Comparison of ENCODE assay signal across 15 cellular contexts in genomic region chr9:27473135-27473534, GRCh38. TPM values are rescaled to one million over a fixed set of nuclear protein-coding genes. Genes with fewer than 3 reads are reported as not detected.
A peak's percentile ranks its signal among the peaks of the same experiment; 100 is the strongest.
DNase-seq lines count a peak whose midpoint lies in the region; ATAC-seq and TF ChIP-seq lines count a peak whose summit lies in the region.
"Had no signal": no experiment of that assay in that cellular context is flagged by ENCODE, and none has a peak within 500 bp of the region (broad histone marks: within the 10 kb centered on the region; RNA-seq: fewer than 3 reads in every experiment).

No MANE protein-coding gene starts in this region.

- TF ChIP-seq CTCF in fibroblast of lung (conservative IDR thresholded peaks at IDR 0.05 in 1 of 2, IDR thresholded peaks at IDR 0.05 in 1 of 2; ENCODE audit: low read depth in 1 of 2, low read length in 2 of 2) (no peak), uterus (IDR thresholded peaks at IDR 0.05) (no peak)

- H3K4me2 ChIP-seq in fibroblast of lung (ENCODE audit: extremely low read depth, insufficient read depth, low read length), result no peak overlapping the region

- H3K27ac ChIP-seq in fibroblast of lung (ENCODE audit: insufficient read depth, low read length) (no peak overlapping the region), muscle layer of colon (ENCODE audit: low read depth, low read length) (peak overlapping the region; percentile 57), uterus (peak overlapping the region; percentile 66 to 79)
- H3K27ac ChIP-seq: 22Rv1 had no signal

- H3K9ac ChIP-seq in fibroblast of lung (ENCODE audit: insufficient read depth, low read length) (no peak overlapping the region), muscle layer of colon (ENCODE audit: low read length) (no peak overlapping the region)

- TF ChIP-seq POLR2A in uterus (IDR thresholded peaks at IDR 0.05), result no peak

- no peaks in the 10 kb centered on the region for H3K36me3 ChIP-seq in fibroblast of lung (ENCODE audit: control insufficient read depth, insufficient read depth, low read length)
- H3K36me3 ChIP-seq in muscle layer of colon (ENCODE audit: insufficient read depth, low read length), result no peaks in the 10 kb centered on the region
- no peaks in the 10 kb centered on the region for H3K36me3 ChIP-seq in uterus

- H3K27me3 ChIP-seq in fibroblast of lung (ENCODE audit: control insufficient read depth, insufficient read depth, low read length), result no peaks in the 10 kb centered on the region
- H3K27me3 ChIP-seq in muscle layer of colon (ENCODE audit: control insufficient read depth in 1 of 2, insufficient read depth in 2 of 2, low read length in 2 of 2), result no peaks in the 10 kb centered on the region
- no peaks in the 10 kb centered on the region for H3K27me3 ChIP-seq in uterus

- peak; percentile 10 for DNase-seq in NCI-H146 (lab: John Stamatoyannopoulos, UW)
- DNase-seq in NCI-H146 treated with DMSO at 0.1 percent for 48 hours (lab: John Stamatoyannopoulos, UW; ENCODE audit: unreplicated experiment), result no peak
- peak; percentile 12 to 31 for DNase-seq in fibroblast of lung (ENCODE audit: low read depth in 2 of 2)
- DNase-seq in uterus, result peak; percentile 69 to 74
- DNase-seq: activated CD4-positive, alpha-beta T cell treated with anti-CD3 and anti-CD28 coated beads for 36 hours; activated naive CD8-positive, alpha-beta T cell treated with anti-CD3 and anti-CD28 coated beads, Interleukin-2, amount 50 U/mL, for 24 hours; foreskin melanocyte had no signal

- no peaks in the 10 kb centered on the region for H3K4me1 ChIP-seq in fibroblast of lung (ENCODE audit: control insufficient read depth, extremely low read depth, insufficient read depth, low read length)
- H3K4me1 ChIP-seq in muscle layer of colon (ENCODE audit: insufficient read depth, low read length), result peaks cover 65% of the 10 kb centered on the region
- H3K4me1 ChIP-seq in uterus, result peaks cover 0 to 5% of the 10 kb centered on the region in 2 donors

- intact Hi-C loops in uterus (cut with DNase I; ENCODE audit: low total_unique reads), result no loop called here

- H2AFZ ChIP-seq in fibroblast of lung (ENCODE audit: low read length), result no peak overlapping the region

- H4K20me1 ChIP-seq in fibroblast of lung (ENCODE audit: control insufficient read depth, extremely low read depth, insufficient read depth, low read length), result no peaks in the 10 kb centered on the region

- no peak overlapping the region for H3K4me3 ChIP-seq in fibroblast of lung (replicated peaks in 1 of 4; ENCODE audit: control extremely low read depth in 1 of 4, insufficient read depth in 1 of 4, low read depth in 3 of 4, low read length in 4 of 4)
- H3K4me3 ChIP-seq in muscle layer of colon (ENCODE audit: low read depth in 1 of 2, low read length in 2 of 2), result no peak overlapping the region
- no peak overlapping the region for H3K4me3 ChIP-seq in uterus

- H3K9me3 ChIP-seq in fibroblast of lung (ENCODE audit: control insufficient read depth, insufficient read depth, low read depth, low read length) (no peaks in the 10 kb centered on the region), muscle layer of colon (ENCODE audit: low read length) (no peaks in the 10 kb centered on the region), uterus (no peaks in the 10 kb centered on the region)

- no peak for ATAC-seq in HG03095 (IDR thresholded peaks at IDR 0.05; ENCODE audit: unreplicated experiment)
- ATAC-seq in GM18858 (IDR thresholded peaks at IDR 0.05; ENCODE audit: unreplicated experiment), result no peak
- no peak for ATAC-seq in GM19455 (IDR thresholded peaks at IDR 0.05; ENCODE audit: unreplicated experiment)
- ATAC-seq: activated CD4-positive, alpha-beta T cell treated with anti-CD3 and anti-CD28 coated beads for 36 hours; activated naive CD8-positive, alpha-beta T cell treated with anti-CD3 and anti-CD28 coated beads, Interleukin-2, amount 50 U/mL, for 24 hours had no signal

- no peaks in the 10 kb centered on the region for H3K79me2 ChIP-seq in fibroblast of lung (ENCODE audit: control insufficient read depth, insufficient read depth, low read length)

RNA-seq across cellular contexts. Expression of gene IFNK, which starts 51.0 kb away (rescaled TPM):
- total RNA-seq in fibroblast of lung (not detected in 2 replicates), uterus (not detected)
- polyA plus RNA-seq in fibroblast of lung, result not detected in 2 replicates
- not detected in 2 replicates for polyA plus RNA-seq in fibroblast of lung (2012)
- not detected in 2 replicates for polyA minus RNA-seq in fibroblast of lung (ENCODE audit: low replicate concordance)
- total RNA-seq: activated CD4-positive, alpha-beta T cell treated with anti-CD3 and anti-CD28 coated beads for 36 hours; LHCN-M2; OCI-LY7 had no signal
- polyA plus RNA-seq: neural cell had no signal

RNA-seq across cellular contexts. Expression of gene MOB3B, which starts 56.5 kb away (rescaled TPM):
- total RNA-seq in fibroblast of lung, result under 0.01 TPM in 2 replicates
- 0.12 and 0.15 TPM in 2 replicates for polyA plus RNA-seq in fibroblast of lung
- 0.06 and 0.08 TPM in 2 replicates for polyA plus RNA-seq in fibroblast of lung (2012)
- 0.20 and 0.56 TPM in 2 replicates for polyA minus RNA-seq in fibroblast of lung (ENCODE audit: low replicate concordance)
- total RNA-seq in uterus, result 10 to 100 TPM in 2 of 4 donors, 1 to 10 TPM in 2; 2.0 to 34.4 (median 12.6) TPM
